ENCODE assay signal across 8 cellular contexts in the genomic region with DNA sequence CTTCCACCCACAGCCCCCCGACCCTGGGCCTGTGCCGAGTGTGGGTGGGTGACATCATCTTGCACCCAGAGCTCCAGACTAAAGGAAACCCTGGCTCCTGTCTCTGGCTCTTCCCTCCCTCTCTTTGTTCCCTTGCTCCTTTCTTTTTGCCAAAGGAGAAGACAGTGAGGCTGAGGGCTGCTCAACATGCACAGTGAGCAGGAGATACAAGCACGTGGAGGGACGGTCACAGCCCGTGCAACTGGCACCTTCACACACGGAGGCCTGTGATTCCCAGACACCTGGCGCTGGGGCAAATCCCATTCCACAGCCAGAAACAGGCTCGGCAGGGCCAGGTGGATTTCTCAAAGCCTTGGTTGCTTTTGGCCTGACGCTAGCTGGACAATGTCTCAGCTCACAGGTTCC.
DNase-seq lines count a peak whose midpoint lies in the region; ATAC-seq and TF ChIP-seq lines count a peak whose summit lies in the region.
"Not testable (repeated sequence)": the region's sequence is repeated elsewhere in the genome, so short reads cannot be mapped to it uniquely, and the experiment has no call there.

No MANE protein-coding gene starts in this region.

- not testable (repeated sequence) for H3K36me3 ChIP-seq in A673 (ENCODE audit: insufficient read depth, low read length, poor library complexity, severe bottlenecking); OCI-LY3 (replicated peaks; ENCODE audit: low read depth, low read length)

- intact Hi-C loops in A673 (cut with micrococcal nuclease; ENCODE audit: unreplicated experiment); left ventricle myocardium superior (cut with micrococcal nuclease): not testable (repeated sequence)

- peak overlapping the region; percentile 85 for H3K27ac Mint-ChIP-seq in activated T-cell treated with anti-CD3 and anti-CD28 coated beads, Interleukin-2, amount 50 U/mL, for 72 hours
- peak overlapping the region; percentile 69 to 85 (median 77) for H3K27ac Mint-ChIP-seq in nephron
- peak overlapping the region; percentile 98 for H3K27ac Mint-ChIP-seq in stimulated activated effector memory CD8-positive, alpha-beta T cell treated with anti-CD3 and anti-CD28 coated beads, Interleukin-12 subunit alpha, Interleukin-12 subunit beta, amount 100 ng/mL, for 72 hours

- H3K4me2 ChIP-seq in OCI-LY3 (ENCODE audit: low read length) = peak overlapping the region; percentile 54

- CTCF ChIA-PET in A673 (lab: Charles Lee) = not testable (repeated sequence)

- not testable (repeated sequence) for H3K27me3 Mint-ChIP-seq in activated T-cell treated with anti-CD3 and anti-CD28 coated beads, Interleukin-2, amount 50 U/mL, for 72 hours (ENCODE audit: low read depth); nephron (ENCODE audit: low read depth)

- TF ChIP-seq CTCF in A673 (conservative IDR thresholded peaks at IDR 0.05; ENCODE audit: low read depth, low read length); GM13976 (IDR thresholded peaks at IDR 0.05; ENCODE audit: borderline replicate concordance, control extremely low read depth, extremely low read depth, insufficient read depth, missing control alignments); OCI-LY3 (IDR thresholded peaks at IDR 0.05; ENCODE audit: low read depth, low read length); nephron (IDR thresholded peaks at IDR 0.05; ENCODE audit: unreplicated experiment in 3 of 3): not testable (repeated sequence)

- H4K20me1 ChIP-seq in OCI-LY3 (ENCODE audit: insufficient read depth, low read length) = peaks cover 91% of the 10 kb centered on the region

- not testable (repeated sequence) for DNase-seq in A673 (ENCODE audit: low spot score); activated T-cell treated with anti-CD3 and anti-CD28 coated beads, Interleukin-2, amount 50 U/mL, for 72 hours; stimulated activated effector memory CD8-positive, alpha-beta T cell treated with anti-CD3 and anti-CD28 coated beads, Interleukin-12 subunit alpha, Interleukin-12 subunit beta, amount 100 ng/mL, for 72 hours (ENCODE audit: low spot score in 2 of 2)
- DNase-seq in GM13976 (ENCODE audit: low spot score) (peak; percentile 23), cerebellar cortex (ENCODE audit: low spot score) (peak; percentile 86), left ventricle myocardium superior (peak; percentile 66)

- not testable (repeated sequence) for H3K9me3 Mint-ChIP-seq in activated T-cell treated with anti-CD3 and anti-CD28 coated beads, Interleukin-2, amount 50 U/mL, for 72 hours; nephron; stimulated activated effector memory CD8-positive, alpha-beta T cell treated with anti-CD3 and anti-CD28 coated beads, Interleukin-12 subunit alpha, Interleukin-12 subunit beta, amount 100 ng/mL, for 72 hours

- H3K79me2 ChIP-seq in OCI-LY3 (ENCODE audit: low read length) = peaks cover 97% of the 10 kb centered on the region

- peaks cover 86% of the 10 kb centered on the region for H3K4me1 Mint-ChIP-seq in activated T-cell treated with anti-CD3 and anti-CD28 coated beads, Interleukin-2, amount 50 U/mL, for 72 hours (ENCODE audit: low read depth)
- peaks cover 75% of the 10 kb centered on the region for H3K4me1 Mint-ChIP-seq in nephron
- H3K4me1 Mint-ChIP-seq in stimulated activated effector memory CD8-positive, alpha-beta T cell treated with anti-CD3 and anti-CD28 coated beads, Interleukin-12 subunit alpha, Interleukin-12 subunit beta, amount 100 ng/mL, for 72 hours = peaks cover 80% of the 10 kb centered on the region

- not testable (repeated sequence) for BruUV-seq in A673 (replicated peaks; lab: Mats Ljungman, UMichigan)

- ATAC-seq in activated T-cell treated with anti-CD3 and anti-CD28 coated beads, Interleukin-2, amount 50 U/mL, for 72 hours (replicated peaks in 1 of 2); stimulated activated effector memory CD8-positive, alpha-beta T cell treated with anti-CD3 and anti-CD28 coated beads, Interleukin-12 subunit alpha, Interleukin-12 subunit beta, amount 100 ng/mL, for 72 hours: not testable (repeated sequence)
- peak; percentile 4 for ATAC-seq in left ventricle myocardium superior

- not testable (repeated sequence) for H3K9me3 ChIP-seq in A673 (ENCODE audit: low read depth, low read length, poor library complexity, severe bottlenecking); OCI-LY3 (ENCODE audit: insufficient read depth, low read length)

- POLR2A ChIA-PET in A673 (lab: Charles Lee; ENCODE audit: low non-redundant PET) = not testable (repeated sequence)

- H2AFZ ChIP-seq in OCI-LY3 (ENCODE audit: low read depth, low read length) = not testable (repeated sequence)

- in situ Hi-C loops in GM13976 (cut with MboI; ENCODE audit: low sequenced_read_pairs, unreplicated experiment) = not testable (repeated sequence)

- peak overlapping the region; percentile 57 for H3K27ac ChIP-seq in A673 (ENCODE audit: low read depth, low read length, poor library complexity, severe bottlenecking)
- not testable (repeated sequence) for H3K27ac ChIP-seq in OCI-LY3 (ENCODE audit: low read length)

- H3K36me3 Mint-ChIP-seq in activated T-cell treated with anti-CD3 and anti-CD28 coated beads, Interleukin-2, amount 50 U/mL, for 72 hours (ENCODE audit: insufficient read depth in 2 of 2) = peaks cover 5 to 36% of the 10 kb centered on the region in 2 donors
- H3K36me3 Mint-ChIP-seq in nephron (ENCODE audit: low read depth) = peaks cover 11% of the 10 kb centered on the region
- H3K36me3 Mint-ChIP-seq in stimulated activated effector memory CD8-positive, alpha-beta T cell treated with anti-CD3 and anti-CD28 coated beads, Interleukin-12 subunit alpha, Interleukin-12 subunit beta, amount 100 ng/mL, for 72 hours = peaks cover 99% of the 10 kb centered on the region

- not testable (repeated sequence) for H3K27me3 ChIP-seq in A673 (replicated peaks; ENCODE audit: insufficient read depth, low read depth, low read length, poor library complexity); OCI-LY3 (ENCODE audit: low read depth, low read length)

- not testable (repeated sequence) for H3K9ac ChIP-seq in OCI-LY3 (ENCODE audit: low read length)

- peaks cover 29% of the 10 kb centered on the region for H3K4me1 ChIP-seq in A673 (ENCODE audit: insufficient read depth, low read length, poor library complexity, severe bottlenecking)
- H3K4me1 ChIP-seq in OCI-LY3 (ENCODE audit: low read length) = peaks cover 64% of the 10 kb centered on the region

- H3K4me3 Mint-ChIP-seq in activated T-cell treated with anti-CD3 and anti-CD28 coated beads, Interleukin-2, amount 50 U/mL, for 72 hours = peak overlapping the region in 1 of 2 donors; percentile 15
- H3K4me3 Mint-ChIP-seq in nephron = peak overlapping the region in 2 of 3 experiments; percentile 19 to 52
- peak overlapping the region; percentile 97 for H3K4me3 Mint-ChIP-seq in stimulated activated effector memory CD8-positive, alpha-beta T cell treated with anti-CD3 and anti-CD28 coated beads, Interleukin-12 subunit alpha, Interleukin-12 subunit beta, amount 100 ng/mL, for 72 hours

- H3K4me3 ChIP-seq in A673 (ENCODE audit: low read depth, low read length, poor library complexity, severe bottlenecking) = not testable (repeated sequence)
- peak overlapping the region; percentile 42; the same call in 1 of the 2 replicates for H3K4me3 ChIP-seq in OCI-LY3 (ENCODE audit: low read length)
